Comparison of ENCODE assay signal across 1 cellular context in the genomic region with DNA sequence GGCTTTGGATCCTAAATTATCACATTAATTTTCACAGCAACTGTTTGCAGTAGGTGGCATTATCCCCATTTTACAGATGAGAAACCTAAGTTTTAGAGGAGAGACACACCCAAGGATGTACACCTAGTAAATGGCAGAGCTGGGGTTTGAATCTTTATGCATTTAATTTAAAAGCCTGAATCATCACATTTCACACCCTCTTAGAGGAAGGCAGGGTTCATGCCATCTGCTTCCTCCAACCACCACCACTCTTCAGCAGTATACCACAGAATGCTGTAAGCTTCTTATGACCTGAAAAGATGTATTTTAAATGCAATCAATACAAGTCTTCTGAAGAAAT.
TF ChIP-seq lines count a peak whose summit lies in the region.

No MANE protein-coding gene starts in this region.

TF ChIP-seq in GM23338, 12 proteins besides CTCF, POLR2A, EP300 and RAD21 (continued from another document):
- TF ChIP-seq, protein P1, sequence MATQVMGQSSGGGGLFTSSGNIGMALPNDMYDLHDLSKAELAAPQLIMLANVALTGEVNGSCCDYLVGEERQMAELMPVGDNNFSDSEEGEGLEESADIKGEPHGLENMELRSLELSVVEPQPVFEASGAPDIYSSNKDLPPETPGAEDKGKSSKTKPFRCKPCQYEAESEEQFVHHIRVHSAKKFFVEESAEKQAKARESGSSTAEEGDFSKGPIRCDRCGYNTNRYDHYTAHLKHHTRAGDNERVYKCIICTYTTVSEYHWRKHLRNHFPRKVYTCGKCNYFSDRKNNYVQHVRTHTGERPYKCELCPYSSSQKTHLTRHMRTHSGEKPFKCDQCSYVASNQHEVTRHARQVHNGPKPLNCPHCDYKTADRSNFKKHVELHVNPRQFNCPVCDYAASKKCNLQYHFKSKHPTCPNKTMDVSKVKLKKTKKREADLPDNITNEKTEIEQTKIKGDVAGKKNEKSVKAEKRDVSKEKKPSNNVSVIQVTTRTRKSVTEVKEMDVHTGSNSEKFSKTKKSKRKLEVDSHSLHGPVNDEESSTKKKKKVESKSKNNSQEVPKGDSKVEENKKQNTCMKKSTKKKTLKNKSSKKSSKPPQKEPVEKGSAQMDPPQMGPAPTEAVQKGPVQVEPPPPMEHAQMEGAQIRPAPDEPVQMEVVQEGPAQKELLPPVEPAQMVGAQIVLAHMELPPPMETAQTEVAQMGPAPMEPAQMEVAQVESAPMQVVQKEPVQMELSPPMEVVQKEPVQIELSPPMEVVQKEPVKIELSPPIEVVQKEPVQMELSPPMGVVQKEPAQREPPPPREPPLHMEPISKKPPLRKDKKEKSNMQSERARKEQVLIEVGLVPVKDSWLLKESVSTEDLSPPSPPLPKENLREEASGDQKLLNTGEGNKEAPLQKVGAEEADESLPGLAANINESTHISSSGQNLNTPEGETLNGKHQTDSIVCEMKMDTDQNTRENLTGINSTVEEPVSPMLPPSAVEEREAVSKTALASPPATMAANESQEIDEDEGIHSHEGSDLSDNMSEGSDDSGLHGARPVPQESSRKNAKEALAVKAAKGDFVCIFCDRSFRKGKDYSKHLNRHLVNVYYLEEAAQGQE (IDR thresholded peaks at IDR 0.05; ENCODE audit: unreplicated experiment): no peak
- TF ChIP-seq ZNF331 (CRISPR knock-in tag; IDR thresholded peaks at IDR 0.05; ENCODE audit: low read depth) (no peak), NANOG (IDR thresholded peaks at IDR 0.05; ENCODE audit: borderline replicate concordance) (no peak), ZNF114 (CRISPR knock-in tag; IDR thresholded peaks at IDR 0.05) (no peak), STAT1 (IDR thresholded peaks at IDR 0.05; ENCODE audit: unreplicated experiment) (no peak)
